33 cellular contexts compared by ENCODE assay signal in the genomic region with DNA sequence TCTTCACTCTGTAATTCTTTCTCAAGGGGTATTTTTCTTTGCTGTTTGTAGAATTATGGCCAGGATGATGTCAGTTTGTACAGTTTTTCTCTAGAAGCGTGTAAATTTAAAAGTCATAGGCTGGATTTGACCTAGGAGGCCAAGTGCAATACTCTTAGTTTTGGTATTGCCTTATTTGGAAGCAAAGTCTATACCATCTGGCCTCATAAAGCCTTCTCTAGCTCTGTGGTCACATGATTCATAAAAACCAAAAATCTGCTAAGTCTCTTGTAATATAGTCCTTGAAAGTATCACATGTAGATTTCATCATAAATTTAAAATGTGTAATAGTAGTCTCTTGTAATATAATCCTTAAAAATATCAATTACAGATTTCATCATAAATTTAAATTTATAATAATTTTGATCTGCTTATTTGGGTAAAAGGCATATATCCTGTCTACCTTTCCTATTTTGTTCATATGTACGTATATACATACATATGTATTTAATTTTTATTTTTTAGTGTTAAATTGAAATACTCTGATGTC. TPM values are rescaled to one million over a fixed set of nuclear protein-coding genes. Genes with fewer than 3 reads are reported as not detected.
DNase-seq lines count a peak whose midpoint lies in the region; ATAC-seq, FAIRE-seq and TF ChIP-seq lines count a peak whose summit lies in the region.
"Had no signal": no experiment of that assay in that cellular context is flagged by ENCODE, and none has a peak within 500 bp of the region (broad histone marks: within the 10 kb centered on the region; RNA-seq: fewer than 3 reads in every experiment).

No MANE protein-coding gene starts in this region.

- H3K4me3 Mint-ChIP-seq in activated naive CD4-positive, alpha-beta T cell treated with anti-CD3 and anti-CD28 coated beads, Interleukin-2, amount 50 U/mL, for 24 hours, result no peak overlapping the region
- H3K4me3 Mint-ChIP-seq in astrocyte (ENCODE audit: unreplicated experiment), result no peak overlapping the region
- H3K4me3 Mint-ChIP-seq: activated CD4-positive, alpha-beta memory T cell treated with anti-CD3 and anti-CD28 coated beads, Interleukin-2, amount 10 ng/mL, durations not matched to agents 7 days and 5 days; activated naive CD8-positive, alpha-beta T cell; B cell; CD8-positive, alpha-beta T cell; IgD-negative memory B cell; naive B cell had no signal

- H4K20me1 ChIP-seq in astrocyte (ENCODE audit: insufficient read depth, low read length), result no peaks in the 10 kb centered on the region

- ATAC-seq in stimulated activated naive CD8-positive, alpha-beta T cell treated with anti-CD3 and anti-CD28 coated beads, Interleukin-15, Interleukin-2, amounts not matched to agents 100 U/mL and 50 U/mL, for 24 hours, result peak; percentile 71
- ATAC-seq: CD8-positive, alpha-beta T cell; heart left ventricle; sciatic nerve had no signal

- no peak overlapping the region for H3K4me2 ChIP-seq in astrocyte (ENCODE audit: low read length)

- H3K4me1 Mint-ChIP-seq in activated naive CD4-positive, alpha-beta T cell treated with anti-CD3 and anti-CD28 coated beads, Interleukin-2, amount 50 U/mL, for 24 hours, result no peaks in the 10 kb centered on the region
- H3K4me1 Mint-ChIP-seq in astrocyte (ENCODE audit: low read depth, unreplicated experiment), result peaks cover 8% of the 10 kb centered on the region
- H3K4me1 Mint-ChIP-seq: activated CD4-positive, alpha-beta memory T cell treated with anti-CD3 and anti-CD28 coated beads, Interleukin-2, amount 10 ng/mL, durations not matched to agents 7 days and 5 days; B cell; naive B cell had no signal

- no peaks in the 10 kb centered on the region for H3K36me3 ChIP-seq in astrocyte (ENCODE audit: insufficient read depth, low read length)
- H3K36me3 ChIP-seq: ascending aorta, cardiac muscle cell, heart left ventricle had no signal

- no peaks in the 10 kb centered on the region for H3K27me3 ChIP-seq in astrocyte (ENCODE audit: insufficient read depth, low read length)
- H3K27me3 ChIP-seq: ascending aorta, cardiac muscle cell, heart left ventricle, tibial artery had no signal

- no peaks in the 10 kb centered on the region for H3K9me3 Mint-ChIP-seq in activated naive CD4-positive, alpha-beta T cell treated with anti-CD3 and anti-CD28 coated beads, Interleukin-2, amount 50 U/mL, for 24 hours
- H3K9me3 Mint-ChIP-seq in astrocyte (ENCODE audit: unreplicated experiment), result no peaks in the 10 kb centered on the region
- H3K9me3 Mint-ChIP-seq: activated CD4-positive, alpha-beta memory T cell treated with anti-CD3 and anti-CD28 coated beads, Interleukin-2, amount 10 ng/mL, durations not matched to agents 7 days and 5 days; CD8-positive, alpha-beta T cell; IgD-negative memory B cell had no signal

- DNase-seq in activated naive CD4-positive, alpha-beta T cell treated with Interleukin-2 at 50 U/mL for 16 hours, result no peak
- DNase-seq in MV-4-11 (lab: John Stamatoyannopoulos, UW) (peak; percentile 87), astrocyte (ENCODE audit: low read depth) (peak; percentile 3), GM19238 (ENCODE audit: insufficient read length, low spot score) (no peak), COLO668 (lab: John Stamatoyannopoulos, UW; ENCODE audit: unreplicated experiment) (no peak), ureter (ENCODE audit: low spot score) (no peak)
- no peak for DNase-seq in stimulated activated naive CD8-positive, alpha-beta T cell treated with anti-CD3 and anti-CD28 coated beads, Interleukin-15, Interleukin-2, amounts not matched to agents 100 U/mL and 50 U/mL, for 24 hours
- DNase-seq: activated CD4-positive, alpha-beta memory T cell treated with anti-CD3 and anti-CD28 coated beads, Interleukin-2, amount 10 ng/mL, durations not matched to agents 7 days and 5 days; activated CD4-positive, CD25-positive, alpha-beta regulatory T cell treated with anti-CD3 and anti-CD28 coated beads, Interleukin-2, amount 50 U/mL, for 72 hours; CD8-positive, alpha-beta T cell; DMS153; erythroblast; foreskin melanocyte; heart left ventricle; kidney; midbrain; naive B cell; NCI-H2029 treated with DMSO at 0.1 percent for 48 hours; NCI-H226; NCI-H69; posterior cingulate gyrus; SHP77; stimulated activated CD4-positive, alpha-beta T cell treated with anti-CD3 and anti-CD28 coated beads, Interleukin-12 subunit alpha, Interleukin-12 subunit beta, amount 100 ng/mL, for 4 hours; stimulated activated CD4-positive, alpha-beta T cell treated with anti-CD3 and anti-CD28 coated beads, Interleukin-2, amount 100 ng/mL, for 48 hours; T-helper 2 cell; tibial artery had no signal

- no peaks in the 10 kb centered on the region for H3K79me2 ChIP-seq in astrocyte (ENCODE audit: insufficient read depth, low read length)

- H2AFZ ChIP-seq in astrocyte (ENCODE audit: low read depth, low read length), result no peak overlapping the region

- H3K36me3 Mint-ChIP-seq in activated naive CD4-positive, alpha-beta T cell treated with anti-CD3 and anti-CD28 coated beads, Interleukin-2, amount 50 U/mL, for 24 hours, result no peaks in the 10 kb centered on the region
- H3K36me3 Mint-ChIP-seq in astrocyte (ENCODE audit: low read depth, unreplicated experiment), result no peaks in the 10 kb centered on the region
- H3K36me3 Mint-ChIP-seq: CD8-positive, alpha-beta T cell had no signal

- no peaks in the 10 kb centered on the region for H3K9me3 ChIP-seq in astrocyte (ENCODE audit: insufficient read depth, low read depth, low read length)
- H3K9me3 ChIP-seq: ascending aorta, tibial artery had no signal

- no peak overlapping the region for H3K9ac ChIP-seq in astrocyte (ENCODE audit: low read length)

- TF ChIP-seq CTCF in astrocyte (IDR thresholded peaks at IDR 0.05; ENCODE audit: insufficient read depth, low read depth, low read length), result no peak

- H3K4me3 ChIP-seq in astrocyte (ENCODE audit: insufficient read depth, low read depth, low read length), result no peak overlapping the region
- H3K4me3 ChIP-seq: ascending aorta, cardiac muscle cell, heart left ventricle, tibial artery had no signal

- no peak for FAIRE-seq in astrocyte (lab: Jason Lieb, UNC)

- H3K27me3 Mint-ChIP-seq in activated naive CD4-positive, alpha-beta T cell treated with anti-CD3 and anti-CD28 coated beads, Interleukin-2, amount 50 U/mL, for 24 hours, result peaks cover 2% of the 10 kb centered on the region
- no peaks in the 10 kb centered on the region for H3K27me3 Mint-ChIP-seq in astrocyte (ENCODE audit: low read depth, unreplicated experiment)
- H3K27me3 Mint-ChIP-seq: activated CD4-positive, alpha-beta memory T cell treated with anti-CD3 and anti-CD28 coated beads, Interleukin-2, amount 10 ng/mL, durations not matched to agents 7 days and 5 days; B cell; IgD-negative memory B cell; naive B cell had no signal

- no peak overlapping the region for H3K27ac ChIP-seq in astrocyte (ENCODE audit: low read depth, low read length)
- H3K27ac ChIP-seq: ascending aorta, cardiac muscle cell, heart left ventricle, tibial artery had no signal

- H3K4me1 ChIP-seq in astrocyte (ENCODE audit: insufficient read depth, low read length), result no peaks in the 10 kb centered on the region
- H3K4me1 ChIP-seq: ascending aorta, heart left ventricle, tibial artery had no signal

- H3K27ac Mint-ChIP-seq in activated naive CD4-positive, alpha-beta T cell treated with anti-CD3 and anti-CD28 coated beads, Interleukin-2, amount 50 U/mL, for 24 hours, result peak overlapping the region; percentile 27
- H3K27ac Mint-ChIP-seq in astrocyte (ENCODE audit: unreplicated experiment), result no peak overlapping the region
- H3K27ac Mint-ChIP-seq: activated CD4-positive, alpha-beta memory T cell treated with anti-CD3 and anti-CD28 coated beads, Interleukin-2, amount 10 ng/mL, durations not matched to agents 7 days and 5 days; activated naive CD8-positive, alpha-beta T cell; B cell; CD8-positive, alpha-beta T cell; IgD-negative memory B cell had no signal

RNA-seq across cellular contexts. Expression of a gene that starts 25.6 kb away (rescaled TPM):
- 10.3 and 11.0 TPM in 2 replicates for total RNA-seq in astrocyte
- 20.5 TPM for total RNA-seq in ureter

Comparison
In these comparisons a context has a peak if more than half of its experiments do, and no peak if none do; other contexts are left out.
1. DNase-seq: peak in MV-4-11 (single experiment) and astrocyte (single experiment); none in activated naive CD4-positive, alpha-beta T cell treated with Interleukin-2 at 50 U/mL for 16 hours (single experiment), stimulated activated naive CD8-positive, alpha-beta T cell treated with anti-CD3 and anti-CD28 coated beads, Interleukin-15, Interleukin-2, amounts not matched to agents 100 U/mL and 50 U/mL, for 24 hours (single experiment), GM19238 (single experiment), COLO668 (single experiment) and ureter (single experiment).